ENCODE assay signal across 8 cellular contexts in genomic region chr20:33211817-33212424, GRCh38. TPM values are rescaled to one million over a fixed set of nuclear protein-coding genes. Genes with fewer than 3 reads are reported as not detected.
A peak's percentile ranks its signal among the peaks of the same experiment; 100 is the strongest.
DNase-seq lines count a peak whose midpoint lies in the region; ATAC-seq, FAIRE-seq and TF ChIP-seq lines count a peak whose summit lies in the region.

No MANE protein-coding gene starts in this region.

- peak; percentile 58 to 70 for DNase-seq in cardiac muscle cell (ENCODE audit: low read depth in 1 of 2, low spot score in 1 of 2)
- DNase-seq in right atrium auricular region (ENCODE audit: low spot score) = no peak
- DNase-seq in NCI-H1092 treated with DMSO at 0.1 percent for 48 hours (lab: John Stamatoyannopoulos, UW) = peak; percentile 75
- peak; percentile 15 for DNase-seq in epithelial cell of proximal tubule (ENCODE audit: low read depth)
- peak; percentile 42 to 80 (median 66) for DNase-seq in pancreas
- no peak for DNase-seq in sciatic nerve (ENCODE audit: low spot score)

- intact Hi-C loops in pancreas (cut with DNase I) (loop anchor here in 1 of 3 donors (5.0 kb wide), 1 partner anchor 120 kb away; no protein-coding TSS in a partner anchor), sciatic nerve (cut with DNase I) (no loop called here)

- no peaks in the 10 kb centered on the region for H3K36me3 ChIP-seq in cardiac muscle cell
- no peaks in the 10 kb centered on the region for H3K36me3 ChIP-seq in right atrium auricular region
- H3K36me3 ChIP-seq in pancreas = no peaks in the 10 kb centered on the region

- H3K27me3 ChIP-seq in cardiac muscle cell (peaks cover 26% of the 10 kb centered on the region), right atrium auricular region (no peaks in the 10 kb centered on the region), pancreas (no peaks in the 10 kb centered on the region)

- H3K27ac ChIP-seq in cardiac muscle cell (no peak overlapping the region), right atrium auricular region (no peak overlapping the region), pancreas (no peak overlapping the region)

- TF ChIP-seq CTCF in cardiac muscle cell (IDR thresholded peaks at IDR 0.05; ENCODE audit: low read depth, low read length) = peak; percentile 58
- TF ChIP-seq CTCF in right atrium auricular region (IDR thresholded peaks at IDR 0.05) = peak in 1 of 2 donors; percentile 30
- peak; percentile 60 for TF ChIP-seq CTCF in epithelial cell of proximal tubule (conservative IDR thresholded peaks at IDR 0.05; ENCODE audit: low read depth, low read length)
- peak; percentile 18 to 53 (median 40) for TF ChIP-seq CTCF in pancreas (IDR thresholded peaks at IDR 0.05)

- WGBS in pancreas, 2 donors = 6 to 7% methylated on average over 5 of the region's 5 CpGs

- no peak for FAIRE-seq in pancreas (lab: Jason Lieb, UNC)

- H3K4me1 ChIP-seq in cardiac muscle cell (ENCODE audit: low read depth) = no peaks in the 10 kb centered on the region
- H3K4me1 ChIP-seq in right atrium auricular region = no peaks in the 10 kb centered on the region
- H3K4me1 ChIP-seq in pancreas = peaks cover 0 to 3% (median 0%) of the 10 kb centered on the region in 3 donors

- no peaks in the 10 kb centered on the region for H3K9me3 ChIP-seq in cardiac muscle cell (ENCODE audit: low read depth)
- no peaks in the 10 kb centered on the region for H3K9me3 ChIP-seq in right atrium auricular region
- no peaks in the 10 kb centered on the region for H3K9me3 ChIP-seq in pancreas

- H3K4me3 ChIP-seq in cardiac muscle cell (no peak overlapping the region), right atrium auricular region (no peak overlapping the region), epithelial cell of proximal tubule (ENCODE audit: low read depth, low read length) (no peak overlapping the region), pancreas (no peak overlapping the region)

- peak; percentile 86 for ATAC-seq in SK-N-SH treated with all-trans-retinoic acid at 6 μM for 48 hours
- ATAC-seq in pancreas = peak; percentile 87 to 97 (median 96)
- no peak for ATAC-seq in sciatic nerve
- ATAC-seq in HG02870 (IDR thresholded peaks at IDR 0.05; ENCODE audit: unreplicated experiment) = no peak

TF ChIP-seq in SK-N-SH treated with all-trans-retinoic acid at 6 μM for 48 hours, 23 proteins besides CTCF, POLR2A, EP300 and RAD21:
- TF ChIP-seq ZC3H10 (CRISPR knock-in tag; IDR thresholded peaks at IDR 0.05) (no peak), ZFP3 (CRISPR knock-in tag; IDR thresholded peaks at IDR 0.05) (no peak), ISL1 (CRISPR knock-in tag; IDR thresholded peaks at IDR 0.05) (no peak), ZNF70 (CRISPR knock-in tag; IDR thresholded peaks at IDR 0.05) (no peak), RARB (CRISPR knock-in tag; IDR thresholded peaks at IDR 0.05) (no peak), TCF4 (CRISPR knock-in tag; IDR thresholded peaks at IDR 0.05; ENCODE audit: borderline replicate concordance) (no peak)
- TF ChIP-seq, protein P1, sequence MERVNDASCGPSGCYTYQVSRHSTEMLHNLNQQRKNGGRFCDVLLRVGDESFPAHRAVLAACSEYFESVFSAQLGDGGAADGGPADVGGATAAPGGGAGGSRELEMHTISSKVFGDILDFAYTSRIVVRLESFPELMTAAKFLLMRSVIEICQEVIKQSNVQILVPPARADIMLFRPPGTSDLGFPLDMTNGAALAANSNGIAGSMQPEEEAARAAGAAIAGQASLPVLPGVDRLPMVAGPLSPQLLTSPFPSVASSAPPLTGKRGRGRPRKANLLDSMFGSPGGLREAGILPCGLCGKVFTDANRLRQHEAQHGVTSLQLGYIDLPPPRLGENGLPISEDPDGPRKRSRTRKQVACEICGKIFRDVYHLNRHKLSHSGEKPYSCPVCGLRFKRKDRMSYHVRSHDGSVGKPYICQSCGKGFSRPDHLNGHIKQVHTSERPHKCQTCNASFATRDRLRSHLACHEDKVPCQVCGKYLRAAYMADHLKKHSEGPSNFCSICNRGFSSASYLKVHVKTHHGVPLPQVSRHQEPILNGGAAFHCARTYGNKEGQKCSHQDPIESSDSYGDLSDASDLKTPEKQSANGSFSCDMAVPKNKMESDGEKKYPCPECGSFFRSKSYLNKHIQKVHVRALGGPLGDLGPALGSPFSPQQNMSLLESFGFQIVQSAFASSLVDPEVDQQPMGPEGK (CRISPR knock-in tag; IDR thresholded peaks at IDR 0.05; ENCODE audit: borderline replicate concordance) = no peak
- TF ChIP-seq, protein P2, sequence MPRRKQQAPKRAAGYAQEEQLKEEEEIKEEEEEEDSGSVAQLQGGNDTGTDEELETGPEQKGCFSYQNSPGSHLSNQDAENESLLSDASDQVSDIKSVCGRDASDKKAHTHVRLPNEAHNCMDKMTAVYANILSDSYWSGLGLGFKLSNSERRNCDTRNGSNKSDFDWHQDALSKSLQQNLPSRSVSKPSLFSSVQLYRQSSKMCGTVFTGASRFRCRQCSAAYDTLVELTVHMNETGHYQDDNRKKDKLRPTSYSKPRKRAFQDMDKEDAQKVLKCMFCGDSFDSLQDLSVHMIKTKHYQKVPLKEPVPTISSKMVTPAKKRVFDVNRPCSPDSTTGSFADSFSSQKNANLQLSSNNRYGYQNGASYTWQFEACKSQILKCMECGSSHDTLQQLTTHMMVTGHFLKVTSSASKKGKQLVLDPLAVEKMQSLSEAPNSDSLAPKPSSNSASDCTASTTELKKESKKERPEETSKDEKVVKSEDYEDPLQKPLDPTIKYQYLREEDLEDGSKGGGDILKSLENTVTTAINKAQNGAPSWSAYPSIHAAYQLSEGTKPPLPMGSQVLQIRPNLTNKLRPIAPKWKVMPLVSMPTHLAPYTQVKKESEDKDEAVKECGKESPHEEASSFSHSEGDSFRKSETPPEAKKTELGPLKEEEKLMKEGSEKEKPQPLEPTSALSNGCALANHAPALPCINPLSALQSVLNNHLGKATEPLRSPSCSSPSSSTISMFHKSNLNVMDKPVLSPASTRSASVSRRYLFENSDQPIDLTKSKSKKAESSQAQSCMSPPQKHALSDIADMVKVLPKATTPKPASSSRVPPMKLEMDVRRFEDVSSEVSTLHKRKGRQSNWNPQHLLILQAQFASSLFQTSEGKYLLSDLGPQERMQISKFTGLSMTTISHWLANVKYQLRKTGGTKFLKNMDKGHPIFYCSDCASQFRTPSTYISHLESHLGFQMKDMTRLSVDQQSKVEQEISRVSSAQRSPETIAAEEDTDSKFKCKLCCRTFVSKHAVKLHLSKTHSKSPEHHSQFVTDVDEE (CRISPR knock-in tag; IDR thresholded peaks at IDR 0.05) = no peak

RNA-seq across cellular contexts. Expression of gene BPIFA3, which starts 5.2 kb away (rescaled TPM):
- not detected in 2 replicates for total RNA-seq in cardiac muscle cell
- polyA plus RNA-seq in cardiac muscle cell = not detected in 2 replicates
- not detected for total RNA-seq in right atrium auricular region
- not detected in 2 replicates for total RNA-seq in epithelial cell of proximal tubule
- total RNA-seq in pancreas = not detected
- polyA plus RNA-seq in pancreas = not detected
- not detected for total RNA-seq in sciatic nerve

RNA-seq across cellular contexts. Expression of gene BPIFA1, which starts 23.9 kb away (rescaled TPM):
- total RNA-seq in cardiac muscle cell (not detected in 2 replicates), right atrium auricular region (not detected), epithelial cell of proximal tubule (not detected in 2 replicates), pancreas (not detected), sciatic nerve (not detected)
- polyA plus RNA-seq in cardiac muscle cell (not detected in 2 replicates), pancreas (not detected)

RNA-seq across cellular contexts. Expression of gene BPIFA2, which starts 44.0 kb away (rescaled TPM):
- total RNA-seq in cardiac muscle cell (not detected in 2 replicates), right atrium auricular region (not detected), epithelial cell of proximal tubule (not detected in 2 replicates), pancreas (not detected), sciatic nerve (not detected)
- polyA plus RNA-seq in cardiac muscle cell (not detected in 2 replicates), pancreas (not detected)

Comparison
In these comparisons a context has a peak if more than half of its experiments do, and no peak if none do; other contexts are left out.
1. DNase-seq: peak in cardiac muscle cell (2 of 2), NCI-H1092 treated with DMSO at 0.1 percent for 48 hours (single experiment), epithelial cell of proximal tubule (single experiment) and pancreas (6 of 6); none in right atrium auricular region (single experiment) and sciatic nerve (single experiment).
2. ATAC-seq: peak in SK-N-SH treated with all-trans-retinoic acid at 6 μM for 48 hours (single experiment) and pancreas (4 of 4); none in sciatic nerve (single experiment) and HG02870 (single experiment).